Comparison of ENCODE assay signal across 13 cellular contexts in the genomic region with DNA sequence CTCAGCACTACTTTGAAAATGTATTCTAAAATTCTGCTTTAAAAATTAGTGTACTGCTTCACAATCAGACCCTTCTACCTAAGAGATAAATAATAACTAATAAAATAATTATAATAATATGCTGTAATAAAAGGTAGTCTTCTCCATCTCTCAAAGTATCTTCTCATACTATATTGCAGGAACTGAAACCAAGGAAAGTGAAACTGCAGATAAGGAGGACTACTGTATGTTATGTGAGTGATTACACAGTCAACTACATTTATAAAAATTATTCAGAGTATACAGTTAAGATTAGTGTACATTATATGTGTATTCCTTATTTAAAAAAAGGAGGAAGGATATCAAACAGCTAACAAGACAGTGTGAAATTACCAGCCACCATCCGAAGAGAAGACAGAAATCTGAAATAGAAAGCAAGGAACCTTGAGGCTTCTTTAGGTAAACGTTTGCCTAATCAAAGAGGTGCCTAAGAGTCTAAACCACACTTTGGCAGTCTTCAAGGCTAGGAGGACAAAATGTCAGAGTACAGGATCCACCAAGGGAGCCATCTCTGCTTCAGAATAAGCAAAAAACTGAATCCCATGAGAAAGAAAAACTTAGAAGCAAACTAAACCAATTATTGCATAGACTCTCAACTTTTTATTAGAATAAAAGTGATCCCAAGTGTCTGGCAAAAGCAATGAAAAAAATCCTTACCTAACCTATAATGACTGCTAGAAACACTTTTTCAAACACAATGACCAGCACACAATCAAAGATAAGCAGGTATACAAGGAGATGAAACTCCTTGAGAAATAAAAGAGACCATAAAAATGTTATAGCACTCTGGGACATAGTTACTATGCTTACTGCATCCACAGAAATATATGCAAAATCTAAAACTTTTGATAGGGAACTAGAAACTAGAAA. TPM values are rescaled to one million over a fixed set of nuclear protein-coding genes. Genes with fewer than 3 reads are reported as not detected.
DNase-seq lines count a peak whose midpoint lies in the region; ATAC-seq, FAIRE-seq and TF ChIP-seq lines count a peak whose summit lies in the region.
"Had no signal": no experiment of that assay in that cellular context is flagged by ENCODE, and none has a peak within 500 bp of the region (broad histone marks: within the 10 kb centered on the region; RNA-seq: fewer than 3 reads in every experiment).

No MANE protein-coding gene starts in this region.

- ATAC-seq in foreskin keratinocyte = no peak
- ATAC-seq: left cardiac atrium had no signal

- peaks cover 59% of the 10 kb centered on the region for H3K4me1 ChIP-seq in BLaER1
- H3K4me1 ChIP-seq in effector memory CD4-positive, alpha-beta T cell (ENCODE audit: control insufficient read depth, insufficient read depth, low read length, poor library complexity, severe bottlenecking) = peaks cover 5% of the 10 kb centered on the region
- peaks cover 14% of the 10 kb centered on the region for H3K4me1 ChIP-seq in foreskin keratinocyte

- H3K27me3 ChIP-seq in BLaER1 (no peaks in the 10 kb centered on the region), foreskin keratinocyte (no peaks in the 10 kb centered on the region)
- no peaks in the 10 kb centered on the region for H3K27me3 ChIP-seq in effector memory CD4-positive, alpha-beta T cell (replicated peaks; ENCODE audit: control insufficient read depth, insufficient read depth, low read length, poor library complexity, severe bottlenecking)
- H3K27me3 ChIP-seq: pancreas had no signal

- H3K36me3 ChIP-seq in BLaER1 = peaks cover 12% of the 10 kb centered on the region; the same call in 1 of the 2 replicates
- H3K36me3 ChIP-seq in effector memory CD4-positive, alpha-beta T cell (ENCODE audit: control insufficient read depth, insufficient read depth, low read length) = no peaks in the 10 kb centered on the region
- H3K36me3 ChIP-seq: pancreas had no signal

- H3K9ac ChIP-seq in BLaER1 = no peak overlapping the region

- H3K9me3 ChIP-seq in BLaER1 = peaks cover 27% of the 10 kb centered on the region
- no peaks in the 10 kb centered on the region for H3K9me3 ChIP-seq in effector memory CD4-positive, alpha-beta T cell (ENCODE audit: control insufficient read depth, low read length)
- H3K9me3 ChIP-seq: pancreas had no signal

- TF ChIP-seq POLR2A in GM12892 (IDR thresholded peaks at IDR 0.05; ENCODE audit: low read depth, low read length) = no peak

- H3K4me3 ChIP-seq in BLaER1 = no peak overlapping the region
- peak overlapping the region; percentile 17 for H3K4me3 ChIP-seq in effector memory CD4-positive, alpha-beta T cell (ENCODE audit: insufficient read depth, low read depth, low read length, poor library complexity, severe bottlenecking)
- H3K4me3 ChIP-seq: pancreas had no signal

- H3K27ac ChIP-seq in BLaER1 (no peak overlapping the region), foreskin keratinocyte (no peak overlapping the region)
- no peak overlapping the region for H3K27ac ChIP-seq in effector memory CD4-positive, alpha-beta T cell (ENCODE audit: insufficient read depth, low read length, poor library complexity, severe bottlenecking)
- H3K27ac ChIP-seq: pancreas had no signal

- FAIRE-seq in GM12892 (lab: Jason Lieb, UNC) = peak; percentile 54
- FAIRE-seq: pancreas had no signal

- H3K4me2 ChIP-seq in BLaER1 = peak overlapping the region; percentile 27

- no peak for TF ChIP-seq CTCF in foreskin keratinocyte (conservative IDR thresholded peaks at IDR 0.05)

- peaks cover 32% of the 10 kb centered on the region for H4K20me1 ChIP-seq in BLaER1

- DNase-seq in GM12892 (ENCODE audit: insufficient read length) (no peak), MV-4-11 (lab: John Stamatoyannopoulos, UW) (peak; percentile 16), NCI-H1417 treated with DMSO at 0.1 percent for 48 hours (lab: John Stamatoyannopoulos, UW) (no peak), NCI-H1930 (lab: John Stamatoyannopoulos, UW) (no peak), SHP77 treated with DMSO at 0.1 percent for 48 hours (lab: John Stamatoyannopoulos, UW) (no peak), foreskin keratinocyte (no peak)
- DNase-seq in effector memory CD4-positive, alpha-beta T cell = no peak
- DNase-seq: activated T-cell treated with anti-CD3 and anti-CD28 coated beads for 4 hours, caudate nucleus, left cardiac atrium, NCI-H524, pancreas had no signal

RNA-seq across cellular contexts. Expression of a gene that starts 6.5 kb away (rescaled TPM):
- polyA plus RNA-seq in GM12892 (2012; ENCODE audit: missing spikeins) = 10.6 TPM
- total RNA-seq in foreskin keratinocyte = 12.5 and 13.1 TPM in 2 replicates
- 5.0 and 5.1 TPM in 2 replicates for polyA plus RNA-seq in foreskin keratinocyte
